In genomic region chr19:34428549-34429285, GRCh38 we compare ENCODE assay signal across 7 cellular contexts. TPM values are rescaled to one million over a fixed set of nuclear protein-coding genes. Genes with fewer than 3 reads are reported as not detected.
A peak's percentile ranks its signal among the peaks of the same experiment; 100 is the strongest.
DNase-seq lines count a peak whose midpoint lies in the region; ATAC-seq and TF ChIP-seq lines count a peak whose summit lies in the region.

No MANE protein-coding gene starts in this region.

- peak overlapping the region; percentile 77 for H3K27ac ChIP-seq in KMS-11
- H3K27ac ChIP-seq in uterus = peak overlapping the region; percentile 85 to 86

- peak overlapping the region; percentile 67 for H3K4me3 ChIP-seq in GM12864 (ENCODE audit: low read depth, low read length)
- no peak overlapping the region for H3K4me3 ChIP-seq in KMS-11 (IDR thresholded peaks at IDR 0.05; ENCODE audit: insufficient read depth, low read depth, low read length)
- peak overlapping the region; percentile 94 for H3K4me3 ChIP-seq in fibroblast of mammary gland (ENCODE audit: control insufficient read depth, low read depth, low read length)
- H3K4me3 ChIP-seq in uterus = peak overlapping the region; percentile 52 to 88

- H3K27ac Mint-ChIP-seq in activated CD8-positive, alpha-beta T cell treated with anti-CD3 and anti-CD28 coated beads, Interleukin-2, amount 10 ng/mL, durations not matched to agents 7 days and 5 days = peak overlapping the region; percentile 97
- H3K27ac Mint-ChIP-seq in nephron = peak overlapping the region; percentile 78 to 94 (median 93)

- intact Hi-C loops in uterus (cut with DNase I; ENCODE audit: low total_unique reads) = no loop called here

- no peak for TF ChIP-seq POLR2A in uterus (IDR thresholded peaks at IDR 0.05)

- H4K20me1 ChIP-seq in KMS-11 (ENCODE audit: insufficient read depth) = peaks cover 40% of the 10 kb centered on the region

- H3K4me1 Mint-ChIP-seq in activated CD8-positive, alpha-beta T cell treated with anti-CD3 and anti-CD28 coated beads, Interleukin-2, amount 10 ng/mL, durations not matched to agents 7 days and 5 days (ENCODE audit: low read depth) = peaks cover 30% of the 10 kb centered on the region
- peaks cover 27% of the 10 kb centered on the region for H3K4me1 Mint-ChIP-seq in nephron

- peak overlapping the region; percentile 94 for H3K4me2 ChIP-seq in KMS-11

- H3K4me3 Mint-ChIP-seq in activated CD8-positive, alpha-beta T cell treated with anti-CD3 and anti-CD28 coated beads, Interleukin-2, amount 10 ng/mL, durations not matched to agents 7 days and 5 days = peak overlapping the region; percentile 99
- peak overlapping the region; percentile 96 to 100 (median 99) for H3K4me3 Mint-ChIP-seq in nephron

- H3K4me1 ChIP-seq in KMS-11 (ENCODE audit: low read depth, poor library complexity, severe bottlenecking) (peaks cover 31% of the 10 kb centered on the region), uterus (peaks cover 2 to 3% of the 10 kb centered on the region in 2 donors)

- DNase-seq in GM12864 (ENCODE audit: low read depth) (no peak), fibroblast of mammary gland (ENCODE audit: low read depth) (peak; percentile 28), uterus (peak in 1 of 2 donors; percentile 17)
- peak; percentile 59 for DNase-seq in activated CD8-positive, alpha-beta T cell treated with anti-CD3 and anti-CD28 coated beads, Interleukin-2, amount 10 ng/mL, durations not matched to agents 7 days and 5 days

- H3K27me3 ChIP-seq in KMS-11 (ENCODE audit: insufficient read depth, low read depth) = no peaks in the 10 kb centered on the region
- H3K27me3 ChIP-seq in uterus = no peaks in the 10 kb centered on the region

- H3K27me3 Mint-ChIP-seq in activated CD8-positive, alpha-beta T cell treated with anti-CD3 and anti-CD28 coated beads, Interleukin-2, amount 10 ng/mL, durations not matched to agents 7 days and 5 days (ENCODE audit: low read depth) = no peaks in the 10 kb centered on the region
- no peaks in the 10 kb centered on the region for H3K27me3 Mint-ChIP-seq in nephron (ENCODE audit: low read depth)

- H3K9ac ChIP-seq in KMS-11 = peak overlapping the region; percentile 93

- peaks cover 38% of the 10 kb centered on the region for H3K36me3 Mint-ChIP-seq in activated CD8-positive, alpha-beta T cell treated with anti-CD3 and anti-CD28 coated beads, Interleukin-2, amount 10 ng/mL, durations not matched to agents 7 days and 5 days (ENCODE audit: low read depth)
- peaks cover 33% of the 10 kb centered on the region for H3K36me3 Mint-ChIP-seq in nephron (ENCODE audit: low read depth)

- no peaks in the 10 kb centered on the region for H3K36me3 ChIP-seq in KMS-11 (ENCODE audit: insufficient read depth)
- no peaks in the 10 kb centered on the region for H3K36me3 ChIP-seq in uterus

- TF ChIP-seq CTCF in GM12864 (IDR thresholded peaks at IDR 0.05; ENCODE audit: low read depth, low read length, missing control alignments) = no peak
- TF ChIP-seq CTCF in KMS-11 (conservative IDR thresholded peaks at IDR 0.05; ENCODE audit: low read depth, low read length) = no peak
- no peak for TF ChIP-seq CTCF in fibroblast of mammary gland (conservative IDR thresholded peaks at IDR 0.05; ENCODE audit: control insufficient read depth, insufficient read depth, low read depth, low read length)
- no peak for TF ChIP-seq CTCF in nephron (IDR thresholded peaks at IDR 0.05; ENCODE audit: unreplicated experiment in 3 of 3)
- peak in 1 of 4 experiments; percentile 12 for TF ChIP-seq CTCF in uterus (IDR thresholded peaks at IDR 0.05)

- CTCF ChIA-PET in activated CD8-positive, alpha-beta T cell treated with anti-CD3 and anti-CD28 coated beads, Interleukin-2, amount 10 ng/mL, durations not matched to agents 7 days and 5 days (lab: Charles Lee) = interaction anchor here (0.7 to 1.0 kb wide), 2 partner anchors 9 to 10 kb away, joined by 3 read pairs; no protein-coding TSS in a partner anchor

- no peaks in the 10 kb centered on the region for H3K9me3 Mint-ChIP-seq in activated CD8-positive, alpha-beta T cell treated with anti-CD3 and anti-CD28 coated beads, Interleukin-2, amount 10 ng/mL, durations not matched to agents 7 days and 5 days (ENCODE audit: insufficient read depth)
- H3K9me3 Mint-ChIP-seq in nephron = no peaks in the 10 kb centered on the region

- peak; percentile 45 for ATAC-seq in GM21737 (IDR thresholded peaks at IDR 0.05; ENCODE audit: unreplicated experiment)
- peak; percentile 64 for ATAC-seq in activated CD8-positive, alpha-beta T cell treated with anti-CD3 and anti-CD28 coated beads, Interleukin-2, amount 10 ng/mL, durations not matched to agents 7 days and 5 days

- peak overlapping the region; percentile 91 for H2AFZ ChIP-seq in KMS-11 (ENCODE audit: low read depth)

- POLR2A ChIA-PET in activated CD8-positive, alpha-beta T cell treated with anti-CD3 and anti-CD28 coated beads, Interleukin-2, amount 10 ng/mL, durations not matched to agents 7 days and 5 days (lab: Charles Lee) = interaction anchor here (0.6 to 1.9 kb wide), 12 partner anchors 17 to 362 kb away, joined by 3 to 9 read pairs (median 4); partner anchors contain the start of gene GPI

- H3K79me2 ChIP-seq in KMS-11 (ENCODE audit: insufficient read depth, low read depth) = peaks cover 55% of the 10 kb centered on the region

- no peaks in the 10 kb centered on the region for H3K9me3 ChIP-seq in uterus

RNA-seq across cellular contexts. Expression of gene UBA2, which starts 0.5 kb away (rescaled TPM):
- total RNA-seq in activated CD8-positive, alpha-beta T cell treated with anti-CD3 and anti-CD28 coated beads, Interleukin-2, amount 10 ng/mL, durations not matched to agents 7 days and 5 days = 100 to 1,000 TPM; 129 to 135 TPM
- total RNA-seq in uterus = 100 to 1,000 TPM in 3 of 4 donors, 10 to 100 TPM in 1; 85.9 to 179 (median 123) TPM

RNA-seq across cellular contexts. Expression of gene PDCD2L, which starts 24.5 kb away (rescaled TPM):
- 10 to 100 TPM; 12.9 to 13.3 TPM for total RNA-seq in activated CD8-positive, alpha-beta T cell treated with anti-CD3 and anti-CD28 coated beads, Interleukin-2, amount 10 ng/mL, durations not matched to agents 7 days and 5 days
- total RNA-seq in uterus = 10 to 100 TPM; 11.1 to 24.8 (median 17.3) TPM

RNA-seq across cellular contexts. Expression of gene WTIP, which starts 52.8 kb away (rescaled TPM):
- total RNA-seq in activated CD8-positive, alpha-beta T cell treated with anti-CD3 and anti-CD28 coated beads, Interleukin-2, amount 10 ng/mL, durations not matched to agents 7 days and 5 days = 1 to 10 TPM in 1 of 2 experiments, under 1 TPM in 1; 0.68 to 1.2 TPM
- 10 to 100 TPM in 2 of 4 donors, 1 to 10 TPM in 2; 5.9 to 38.0 (median 19.3) TPM for total RNA-seq in uterus
